Comparison of ENCODE assay signal across 32 cellular contexts in genomic region chr6:100485268-100485667, GRCh38. TPM values are rescaled to one million over a fixed set of nuclear protein-coding genes. Genes with fewer than 3 reads are reported as not detected.
"Had no signal": no experiment of that assay in that cellular context is flagged by ENCODE, and none has a peak within 500 bp of the region (broad histone marks: within the 10 kb centered on the region; RNA-seq: fewer than 3 reads in every experiment).

No MANE protein-coding gene starts in this region.

- H3K36me3 ChIP-seq: left lung, ovary, right atrium auricular region, stomach, thyroid gland, transverse colon, upper lobe of left lung, vagina had no signal

- H3K9me3 ChIP-seq: left lung, mucosa of descending colon, ovary, right atrium auricular region, stomach, testis, thyroid gland, transverse colon, upper lobe of left lung, vagina had no signal

- H3K27ac Mint-ChIP-seq: immature natural killer cell; memory B cell; naive thymus-derived CD4-positive, alpha-beta T cell; progenitor cell of endocrine pancreas; stimulated activated naive B cell treated with anti-CD40 and anti-IgM and Interleukin-4, amounts not matched to agents 10 μg/mL and 1 μg/mL and 100 μg/mL, for 72 hours had no signal

- H3K36me3 Mint-ChIP-seq: immature natural killer cell; memory B cell; stimulated activated naive B cell treated with anti-CD40 and anti-IgM and Interleukin-4, amounts not matched to agents 10 μg/mL and 1 μg/mL and 100 μg/mL, for 72 hours had no signal

- H3K27ac ChIP-seq: left lung, ovary, right atrium auricular region, skin epidermis, stomach, testis, thyroid gland, transverse colon, upper lobe of left lung, vagina had no signal

- H3K4me1 ChIP-seq: left lung, right atrium auricular region, testis, thyroid gland, transverse colon, upper lobe of left lung, vagina had no signal

- H3K9me3 Mint-ChIP-seq: memory B cell; neural crest cell; stimulated activated naive B cell treated with anti-CD40 and anti-IgM and Interleukin-4, amounts not matched to agents 10 μg/mL and 1 μg/mL and 100 μg/mL, for 72 hours had no signal

- ATAC-seq: left colon; left lung; mucosa of descending colon; naive thymus-derived CD4-positive, alpha-beta T cell; sciatic nerve; stimulated activated naive B cell treated with anti-CD40 and anti-IgM and Interleukin-4, amounts not matched to agents 10 μg/mL and 1 μg/mL and 100 μg/mL, for 72 hours; stimulated activated naive CD8-positive, alpha-beta T cell treated with anti-CD3 and anti-CD28 coated beads, Interleukin-15, Interleukin-2, amounts not matched to agents 100 U/mL and 50 U/mL, for 24 hours had no signal

- H3K4me3 ChIP-seq: left lung, lung, mucosa of descending colon, ovary, right atrium auricular region, skin epidermis, stomach, testis, thyroid gland, transverse colon, upper lobe of left lung, vagina had no signal

- DNase-seq: hypothalamus; immature natural killer cell; kidney; left colon; left lung; midbrain; mucosa of descending colon; naive thymus-derived CD4-positive, alpha-beta T cell; nucleus accumbens; ovary; stimulated activated CD4-positive, alpha-beta T cell treated with anti-CD3 and anti-CD28 coated beads, Interleukin-12 subunit alpha, Interleukin-12 subunit beta, amount 100 ng/mL, for 4 hours; stimulated activated CD4-positive, alpha-beta T cell treated with anti-CD3 and anti-CD28 coated beads, Interleukin-15, amount 100 ng/mL, for 24 hours; stimulated activated CD4-positive, alpha-beta T cell treated with anti-CD3 and anti-CD28 coated beads, Interleukin-2, amount 100 ng/mL, for 24 hours; stimulated activated CD4-positive, alpha-beta T cell treated with anti-CD3 and anti-CD28 coated beads, Interleukin-4, amount 100 ng/mL, for 1 hour; stimulated activated naive B cell treated with anti-CD40 and anti-IgM and Interleukin-4, amounts not matched to agents 10 μg/mL and 1 μg/mL and 100 μg/mL, for 72 hours; stimulated activated naive CD8-positive, alpha-beta T cell treated with anti-CD3 and anti-CD28 coated beads, Interleukin-15, Interleukin-2, amounts not matched to agents 100 U/mL and 50 U/mL, for 24 hours; stomach; testis; thyroid gland; transverse colon; upper lobe of left lung had no signal

- FAIRE-seq: islet of Langerhans, kidney had no signal

- H3K4me3 Mint-ChIP-seq: immature natural killer cell; memory B cell; naive thymus-derived CD4-positive, alpha-beta T cell; neural crest cell; stimulated activated naive B cell treated with anti-CD40 and anti-IgM and Interleukin-4, amounts not matched to agents 10 μg/mL and 1 μg/mL and 100 μg/mL, for 72 hours had no signal

- H3K27me3 Mint-ChIP-seq: progenitor cell of endocrine pancreas had no signal

- H3K27me3 ChIP-seq: ovary, right atrium auricular region, testis, thyroid gland, upper lobe of left lung, vagina had no signal

- H3K4me1 Mint-ChIP-seq: immature natural killer cell; memory B cell; naive thymus-derived CD4-positive, alpha-beta T cell; stimulated activated naive B cell treated with anti-CD40 and anti-IgM and Interleukin-4, amounts not matched to agents 10 μg/mL and 1 μg/mL and 100 μg/mL, for 72 hours had no signal

RNA-seq across cellular contexts. Expression of gene SIM1, which starts 20.5 kb away (rescaled TPM):
- total RNA-seq: left colon; left lung; lung; mesenteric fat pad; mucosa of descending colon; naive thymus-derived CD4-positive, alpha-beta T cell; right atrium auricular region; thyroid gland; transverse colon; upper lobe of left lung; vagina had no signal
- polyA plus RNA-seq: immature natural killer cell; lung; naive thymus-derived CD4-positive, alpha-beta T cell; ovary; stomach; urinary bladder had no signal
